Comparison of ENCODE assay signal across 19 cellular contexts in the genomic region with DNA sequence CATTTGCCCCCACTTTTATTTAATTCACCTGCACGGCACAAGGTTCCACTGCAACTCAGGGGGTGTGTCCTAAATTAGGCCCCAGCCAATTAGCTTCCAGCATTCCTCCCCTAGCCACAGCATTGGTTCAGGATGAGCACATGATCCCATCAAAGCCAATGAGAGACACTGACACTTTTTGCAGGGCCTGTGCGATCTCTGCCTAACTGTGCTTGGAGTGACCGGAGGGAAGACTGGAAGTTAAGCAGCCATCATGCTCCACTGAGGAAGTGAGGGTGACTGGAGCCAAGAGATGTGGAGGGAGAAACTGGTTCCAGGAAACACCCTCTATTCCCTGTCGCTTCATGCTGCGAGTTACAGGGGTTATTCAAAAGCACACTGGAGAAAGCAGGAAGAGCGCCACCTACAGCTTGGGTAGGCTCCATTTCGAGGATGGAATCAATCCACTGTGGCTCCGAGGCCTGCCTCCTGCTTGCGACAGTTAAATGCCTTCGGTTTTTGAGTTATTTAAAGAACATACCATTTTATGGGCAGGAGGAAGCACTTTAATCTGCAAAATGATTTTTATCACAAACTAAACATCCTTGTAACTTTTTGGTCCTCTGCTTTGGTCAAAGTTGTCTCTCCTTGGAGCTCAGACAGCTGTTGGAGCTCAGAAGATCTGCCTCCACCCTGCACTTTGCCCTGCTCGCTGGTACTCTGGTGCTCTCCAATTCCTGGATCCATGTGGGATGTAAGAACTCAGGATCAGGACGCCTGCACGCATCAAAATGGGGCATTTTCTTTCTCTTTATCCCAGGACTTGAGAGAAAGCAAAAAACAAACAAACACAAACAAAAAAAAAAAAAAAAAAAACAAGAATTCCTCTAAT.
A peak's percentile ranks its signal among the peaks of the same experiment; 100 is the strongest.
DNase-seq lines count a peak whose midpoint lies in the region; ATAC-seq, FAIRE-seq and TF ChIP-seq lines count a peak whose summit lies in the region.
"Had no signal": no experiment of that assay in that cellular context is flagged by ENCODE, and none has a peak within 500 bp of the region (broad histone marks: within the 10 kb centered on the region; RNA-seq: fewer than 3 reads in every experiment).

No MANE protein-coding gene starts in this region.

- H3K4me3 ChIP-seq in Panc1 (ENCODE audit: low read depth in 2 of 2, low read length in 2 of 2), result no peak overlapping the region
- H3K4me3 ChIP-seq: adrenal gland, esophagus squamous epithelium, hepatocyte, SK-N-MC had no signal

- peak; percentile 16 for FAIRE-seq in GM12891 (lab: Jason Lieb, UNC)
- FAIRE-seq: colon had no signal

- in situ Hi-C loops in Panc1 (cut with HindIII; ENCODE audit: low pct_unique_long_range_greater_than_20kb, low sequenced_read_pairs), result no loop called here

- H3K36me3 ChIP-seq in Panc1 (ENCODE audit: control insufficient read depth, insufficient read depth, low read length), result no peaks in the 10 kb centered on the region
- H3K36me3 ChIP-seq: adrenal gland, esophagus squamous epithelium had no signal

- intact Hi-C loops in Panc1 (cut with micrococcal nuclease; ENCODE audit: unreplicated experiment), result no loop called here

- H3K4me1 Mint-ChIP-seq in activated T-cell treated with anti-CD3 and anti-CD28 coated beads, Interleukin-2, amount 50 U/mL, for 72 hours (ENCODE audit: low read depth), result peaks cover 17% of the 10 kb centered on the region

- CTCF ChIA-PET in Panc1 (lab: Charles Lee), result no interaction called here

- no peaks in the 10 kb centered on the region for H3K27me3 Mint-ChIP-seq in activated T-cell treated with anti-CD3 and anti-CD28 coated beads, Interleukin-2, amount 50 U/mL, for 72 hours (ENCODE audit: low read depth)
- H3K27me3 Mint-ChIP-seq: activated CD8-positive, alpha-beta T cell treated with anti-CD3 and anti-CD28 coated beads for 36 hours had no signal

- H3K27ac ChIP-seq in 22Rv1 (no peak overlapping the region), Panc1 (ENCODE audit: low read length) (no peak overlapping the region), foreskin keratinocyte (no peak overlapping the region)
- H3K27ac ChIP-seq: adrenal gland, esophagus squamous epithelium, hepatocyte, SK-N-MC had no signal

- H3K27ac Mint-ChIP-seq in activated T-cell treated with anti-CD3 and anti-CD28 coated beads, Interleukin-2, amount 50 U/mL, for 72 hours, result no peak overlapping the region
- H3K27ac Mint-ChIP-seq: activated CD8-positive, alpha-beta T cell treated with anti-CD3 and anti-CD28 coated beads for 36 hours; CD8-positive, alpha-beta T cell had no signal

- peaks cover 0 to 3% of the 10 kb centered on the region in 2 donors for H3K9me3 Mint-ChIP-seq in activated T-cell treated with anti-CD3 and anti-CD28 coated beads, Interleukin-2, amount 50 U/mL, for 72 hours
- H3K9me3 Mint-ChIP-seq: activated CD8-positive, alpha-beta T cell treated with anti-CD3 and anti-CD28 coated beads for 36 hours; CD8-positive, alpha-beta T cell had no signal

- no peaks in the 10 kb centered on the region for H3K9me3 ChIP-seq in Panc1 (ENCODE audit: control insufficient read depth, insufficient read depth, low read depth, low read length)
- H3K9me3 ChIP-seq: adrenal gland, esophagus squamous epithelium had no signal

- no TSS peak for BruUV-seq in Panc1 (replicated peaks; lab: Mats Ljungman, UMichigan)

- no peak for ATAC-seq in Panc1
- no peak for ATAC-seq in foreskin keratinocyte
- no peak for ATAC-seq in activated T-cell treated with anti-CD3 and anti-CD28 coated beads, Interleukin-2, amount 50 U/mL, for 72 hours (replicated peaks in 1 of 2)
- ATAC-seq in GM19397 (IDR thresholded peaks at IDR 0.05; ENCODE audit: unreplicated experiment), result no peak
- ATAC-seq: activated CD8-positive, alpha-beta T cell treated with anti-CD3 and anti-CD28 coated beads for 36 hours; CD8-positive, alpha-beta T cell; left ventricle myocardium superior had no signal

- DNase-seq in GM12891 (ENCODE audit: insufficient read length, low spot score), result no peak
- DNase-seq in Panc1 (ENCODE audit: low read depth, low spot score), result no peak
- no peak for DNase-seq in foreskin keratinocyte
- no peak for DNase-seq in activated T-cell treated with anti-CD3 and anti-CD28 coated beads, Interleukin-2, amount 50 U/mL, for 72 hours
- DNase-seq in effector CD4-positive, alpha-beta T cell, result no peak
- DNase-seq in retina, result no peak
- DNase-seq: ACHN; activated CD8-positive, alpha-beta T cell treated with anti-CD3 and anti-CD28 coated beads for 36 hours; adrenal gland; CD8-positive, alpha-beta T cell; esophagus squamous epithelium; IMR-90; left ventricle myocardium superior; substantia nigra had no signal

- TF ChIP-seq CTCF in 22Rv1 (IDR thresholded peaks at IDR 0.05), result peak; percentile 37
- 0 out of 2 replicates have a peak, but pooled peaks have one; percentile 6 for TF ChIP-seq CTCF in Panc1 (IDR thresholded peaks at IDR 0.05)
- TF ChIP-seq CTCF in foreskin keratinocyte (conservative IDR thresholded peaks at IDR 0.05), result peak; percentile 43

- H3K4me3 Mint-ChIP-seq in activated T-cell treated with anti-CD3 and anti-CD28 coated beads, Interleukin-2, amount 50 U/mL, for 72 hours, result no peak overlapping the region
- H3K4me3 Mint-ChIP-seq: activated CD8-positive, alpha-beta T cell treated with anti-CD3 and anti-CD28 coated beads for 36 hours; CD8-positive, alpha-beta T cell had no signal

- TF ChIP-seq POLR2A in GM12891 (IDR thresholded peaks at IDR 0.05; ENCODE audit: low read depth, low read length), result no peak

- POLR2A ChIA-PET in Panc1 (lab: Charles Lee), result no interaction called here

- H3K27me3 ChIP-seq in Panc1 (ENCODE audit: control insufficient read depth, insufficient read depth, low read length), result no peaks in the 10 kb centered on the region
- no peaks in the 10 kb centered on the region for H3K27me3 ChIP-seq in foreskin keratinocyte
- H3K27me3 ChIP-seq: adrenal gland, esophagus squamous epithelium, hepatocyte had no signal

- H3K4me1 ChIP-seq in Panc1 (ENCODE audit: control insufficient read depth, insufficient read depth, low read length), result no peaks in the 10 kb centered on the region
- H3K4me1 ChIP-seq in foreskin keratinocyte, result peaks cover 13% of the 10 kb centered on the region

- no peaks in the 10 kb centered on the region for H3K36me3 Mint-ChIP-seq in activated T-cell treated with anti-CD3 and anti-CD28 coated beads, Interleukin-2, amount 50 U/mL, for 72 hours (ENCODE audit: insufficient read depth in 2 of 2)
- H3K36me3 Mint-ChIP-seq: CD8-positive, alpha-beta T cell had no signal

TF ChIP-seq in GM12891, 5 proteins besides CTCF, POLR2A, EP300 and RAD21:
- no peak for TF ChIP-seq PAX5 (IDR thresholded peaks at IDR 0.05; ENCODE audit: insufficient read depth, low read length, severe bottlenecking)
- TF ChIP-seq TAF1 (IDR thresholded peaks at IDR 0.05; ENCODE audit: low read depth, low read length), result no peak
- TF ChIP-seq POU2F2 (IDR thresholded peaks at IDR 0.05; ENCODE audit: low read depth, low read length), result no peak
- TF ChIP-seq POLR2AphosphoS5 (IDR thresholded peaks at IDR 0.05; ENCODE audit: low read depth, low read length), result no peak
- no peak for TF ChIP-seq SPI1 (IDR thresholded peaks at IDR 0.05; ENCODE audit: low read depth, low read length)
